Comparison of ENCODE assay signal across 2 cellular contexts in the genomic region with DNA sequence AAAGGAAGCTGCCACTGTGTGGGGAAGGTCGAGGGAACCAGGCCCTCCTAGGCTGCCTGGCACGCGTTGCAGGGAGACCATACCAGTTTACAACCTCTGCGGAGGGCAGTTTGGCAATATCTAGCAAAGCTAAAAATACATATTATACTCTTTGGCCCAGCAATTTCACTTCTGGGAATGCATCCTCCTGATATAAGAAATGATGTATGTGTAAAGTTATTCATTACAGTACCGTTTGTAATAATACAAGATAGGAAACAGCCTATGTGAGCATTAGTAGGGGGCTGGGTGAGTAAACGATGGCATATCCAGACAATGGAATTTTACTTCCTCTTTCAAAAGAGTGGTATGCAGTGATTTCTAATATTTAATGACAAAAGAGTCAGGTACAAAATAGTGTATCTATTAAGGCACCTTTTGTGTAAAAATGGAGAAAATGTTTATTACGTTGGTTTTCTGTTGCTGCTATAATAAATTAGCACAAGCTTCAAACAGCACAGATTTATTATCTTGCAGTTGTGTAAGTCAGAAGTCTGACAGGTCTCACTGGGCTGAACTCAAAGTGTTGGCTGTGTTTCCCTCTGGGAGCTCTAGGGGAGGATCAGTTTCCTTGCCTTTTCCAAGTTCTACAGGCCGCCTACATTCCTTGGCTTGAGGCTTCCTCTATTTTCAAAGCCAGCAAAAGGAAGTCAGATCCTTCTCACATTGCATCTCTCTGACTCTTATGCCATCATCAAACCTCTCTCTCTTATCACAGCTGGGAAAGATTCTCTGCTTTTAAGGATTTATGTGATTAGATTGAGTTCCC.
TF ChIP-seq lines count a peak whose summit lies in the region.

No MANE protein-coding gene starts in this region.

TF ChIP-seq in GM23338, 12 proteins besides CTCF, POLR2A, EP300 and RAD21 (continues in another document):
- TF ChIP-seq ZNF114 (CRISPR knock-in tag; IDR thresholded peaks at IDR 0.05) (no peak), POLR2AphosphoS5 (IDR thresholded peaks at IDR 0.05; ENCODE audit: low read depth) (no peak), EZH2phosphoT487 (IDR thresholded peaks at IDR 0.05; ENCODE audit: unreplicated experiment) (no peak), EZH2 (IDR thresholded peaks at IDR 0.05; ENCODE audit: low read depth, unreplicated experiment) (no peak), JUNB (IDR thresholded peaks at IDR 0.05; ENCODE audit: unreplicated experiment) (no peak), CREB1 (CRISPR knock-in tag; IDR thresholded peaks at IDR 0.05; ENCODE audit: low read depth) (no peak), ZNF331 (CRISPR knock-in tag; IDR thresholded peaks at IDR 0.05; ENCODE audit: low read depth) (no peak)
- TF ChIP-seq, protein P1, sequence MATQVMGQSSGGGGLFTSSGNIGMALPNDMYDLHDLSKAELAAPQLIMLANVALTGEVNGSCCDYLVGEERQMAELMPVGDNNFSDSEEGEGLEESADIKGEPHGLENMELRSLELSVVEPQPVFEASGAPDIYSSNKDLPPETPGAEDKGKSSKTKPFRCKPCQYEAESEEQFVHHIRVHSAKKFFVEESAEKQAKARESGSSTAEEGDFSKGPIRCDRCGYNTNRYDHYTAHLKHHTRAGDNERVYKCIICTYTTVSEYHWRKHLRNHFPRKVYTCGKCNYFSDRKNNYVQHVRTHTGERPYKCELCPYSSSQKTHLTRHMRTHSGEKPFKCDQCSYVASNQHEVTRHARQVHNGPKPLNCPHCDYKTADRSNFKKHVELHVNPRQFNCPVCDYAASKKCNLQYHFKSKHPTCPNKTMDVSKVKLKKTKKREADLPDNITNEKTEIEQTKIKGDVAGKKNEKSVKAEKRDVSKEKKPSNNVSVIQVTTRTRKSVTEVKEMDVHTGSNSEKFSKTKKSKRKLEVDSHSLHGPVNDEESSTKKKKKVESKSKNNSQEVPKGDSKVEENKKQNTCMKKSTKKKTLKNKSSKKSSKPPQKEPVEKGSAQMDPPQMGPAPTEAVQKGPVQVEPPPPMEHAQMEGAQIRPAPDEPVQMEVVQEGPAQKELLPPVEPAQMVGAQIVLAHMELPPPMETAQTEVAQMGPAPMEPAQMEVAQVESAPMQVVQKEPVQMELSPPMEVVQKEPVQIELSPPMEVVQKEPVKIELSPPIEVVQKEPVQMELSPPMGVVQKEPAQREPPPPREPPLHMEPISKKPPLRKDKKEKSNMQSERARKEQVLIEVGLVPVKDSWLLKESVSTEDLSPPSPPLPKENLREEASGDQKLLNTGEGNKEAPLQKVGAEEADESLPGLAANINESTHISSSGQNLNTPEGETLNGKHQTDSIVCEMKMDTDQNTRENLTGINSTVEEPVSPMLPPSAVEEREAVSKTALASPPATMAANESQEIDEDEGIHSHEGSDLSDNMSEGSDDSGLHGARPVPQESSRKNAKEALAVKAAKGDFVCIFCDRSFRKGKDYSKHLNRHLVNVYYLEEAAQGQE (IDR thresholded peaks at IDR 0.05; ENCODE audit: unreplicated experiment) = no peak
- TF ChIP-seq, protein P2, sequence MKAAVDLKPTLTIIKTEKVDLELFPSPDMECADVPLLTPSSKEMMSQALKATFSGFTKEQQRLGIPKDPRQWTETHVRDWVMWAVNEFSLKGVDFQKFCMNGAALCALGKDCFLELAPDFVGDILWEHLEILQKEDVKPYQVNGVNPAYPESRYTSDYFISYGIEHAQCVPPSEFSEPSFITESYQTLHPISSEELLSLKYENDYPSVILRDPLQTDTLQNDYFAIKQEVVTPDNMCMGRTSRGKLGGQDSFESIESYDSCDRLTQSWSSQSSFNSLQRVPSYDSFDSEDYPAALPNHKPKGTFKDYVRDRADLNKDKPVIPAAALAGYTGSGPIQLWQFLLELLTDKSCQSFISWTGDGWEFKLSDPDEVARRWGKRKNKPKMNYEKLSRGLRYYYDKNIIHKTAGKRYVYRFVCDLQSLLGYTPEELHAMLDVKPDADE (IDR thresholded peaks at IDR 0.05) = no peak

TF ChIP-seq in K562, 482 proteins besides CTCF, POLR2A, EP300 and RAD21:
- no peak for TF ChIP-seq MTA3 (IDR thresholded peaks at IDR 0.05; ENCODE audit: borderline replicate concordance)
- TF ChIP-seq KDM1A (IDR thresholded peaks at IDR 0.05) = peak; percentile 10 to 41; a peak in 1 of 4 replicates
